11 cellular contexts compared by ENCODE assay signal in the genomic region with DNA sequence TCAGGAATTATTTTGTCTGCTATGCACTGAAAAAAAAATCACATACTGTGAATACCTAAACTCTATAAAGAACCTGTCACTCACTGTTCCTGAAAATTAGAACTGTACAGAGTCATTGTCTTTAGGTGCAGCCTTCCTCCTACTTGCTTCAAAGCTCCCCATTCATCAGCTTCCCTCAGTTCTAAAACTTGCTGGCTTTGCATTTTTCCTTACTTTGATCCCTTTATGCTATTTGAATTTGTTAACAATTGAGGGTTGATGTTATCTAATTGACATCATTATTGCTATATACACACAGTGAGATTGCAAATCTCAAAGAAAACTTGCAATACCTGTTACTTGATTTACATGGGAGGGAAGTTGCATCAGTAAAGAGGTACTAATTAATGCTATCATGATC. TPM values are rescaled to one million over a fixed set of nuclear protein-coding genes. Genes with fewer than 3 reads are reported as not detected.
"Had no signal": no experiment of that assay in that cellular context is flagged by ENCODE, and none has a peak within 500 bp of the region (broad histone marks: within the 10 kb centered on the region; RNA-seq: fewer than 3 reads in every experiment).

No MANE protein-coding gene starts in this region.

- H3K9me3 Mint-ChIP-seq: IgD-negative memory B cell had no signal

- H3K27ac ChIP-seq: GM23248, HL-60 had no signal

- DNase-seq: GM23248, GOT3, H7, HFFc6, KG1 had no signal

- H3K9me3 ChIP-seq: HAP-1 had no signal

- H3K27ac Mint-ChIP-seq: HFFc6, IgD-negative memory B cell had no signal

- H3K9ac ChIP-seq: GM23248 had no signal

- H2AFZ ChIP-seq: GM23248 had no signal

- H3K36me3 Mint-ChIP-seq: IgD-negative memory B cell had no signal

- H3K36me3 ChIP-seq: HAP-1 had no signal

- H3K4me3 ChIP-seq: GM23248, HAP-1 had no signal

- H3K27me3 Mint-ChIP-seq: IgD-negative memory B cell had no signal

- H3K4me3 Mint-ChIP-seq: HFFc6, IgD-negative memory B cell had no signal

- ATAC-seq: HCT116 had no signal

RNA-seq across cellular contexts. Expression of a gene that starts 48.3 kb away (rescaled TPM):
- total RNA-seq: GM23248, H4, HFFc6, HT1080 had no signal
- polyA plus RNA-seq: GM23248 had no signal
